In genomic region chr9:99040911-99041582, GRCh38 we compare ENCODE assay signal across 9 cellular contexts.
DNase-seq lines count a peak whose midpoint lies in the region; ATAC-seq and TF ChIP-seq lines count a peak whose summit lies in the region.
"Had no signal": no experiment of that assay in that cellular context is flagged by ENCODE, and none has a peak within 500 bp of the region (broad histone marks: within the 10 kb centered on the region; RNA-seq: fewer than 3 reads in every experiment).

No MANE protein-coding gene starts in this region.

- peak overlapping the region; percentile 88 for H2BK120ac ChIP-seq in trophoblast cell (ENCODE audit: insufficient read depth, low read length, poor library complexity)

- TF ChIP-seq POLR2A in erythroblast (IDR thresholded peaks at IDR 0.05; ENCODE audit: low read length) = no peak

- H3K9me3 ChIP-seq in NT2/D1 (ENCODE audit: insufficient read depth, low read length) (peaks cover 16% of the 10 kb centered on the region; the same call in 1 of the 2 replicates), trophoblast cell (ENCODE audit: insufficient read depth, low read depth, low read length) (no peaks in the 10 kb centered on the region)

- H3K23ac ChIP-seq in trophoblast cell (ENCODE audit: low read length) = no peak overlapping the region

- H3K14ac ChIP-seq in trophoblast cell (ENCODE audit: low read length) = peak overlapping the region; percentile 81

- peak overlapping the region; percentile 97 for H2BK12ac ChIP-seq in trophoblast cell (ENCODE audit: low read length)

- H3K4me2 ChIP-seq in trophoblast cell (ENCODE audit: low read length) = peak overlapping the region; percentile 3

- H2AK5ac ChIP-seq in trophoblast cell (ENCODE audit: low read length) = peak overlapping the region; percentile 96

- H3K4me1 ChIP-seq in NT2/D1 (ENCODE audit: insufficient read depth, insufficient read length) (peaks cover 6% of the 10 kb centered on the region), trophoblast cell (ENCODE audit: control insufficient read depth in 1 of 2, insufficient read depth in 2 of 2, low read length in 2 of 2) (peaks cover 10 to 20% of the 10 kb centered on the region in 2 experiments)

- DNase-seq in EL = peak; percentile 94
- peak; percentile 18 for DNase-seq in NT2/D1 (ENCODE audit: low read depth, low spot score)
- peak; percentile 31 for DNase-seq in epithelial cell of esophagus (ENCODE audit: low read depth)
- peak; percentile 46 to 75 for DNase-seq in trophoblast cell
- DNase-seq in iPS-NIHi11 (ENCODE audit: low spot score) = no peak
- DNase-seq in activated CD4-positive, alpha-beta T cell treated with anti-CD3 and anti-CD28 coated beads for 4 hours = no peak
- DNase-seq in erythroblast (lab: John Stamatoyannopoulos, UW) = no peak
- DNase-seq: SHP77 treated with DMSO at 0.1 percent for 48 hours had no signal

- peak overlapping the region; percentile 86 for H2BK5ac ChIP-seq in trophoblast cell (ENCODE audit: low read depth, low read length, poor library complexity)

- no peak for TF ChIP-seq CTCF in epithelial cell of esophagus (IDR thresholded peaks at IDR 0.05; ENCODE audit: insufficient read depth, low read depth, low read length, missing control alignments)

- peak overlapping the region; percentile 10 for H2AFZ ChIP-seq in trophoblast cell (ENCODE audit: insufficient read depth, low read length, poor library complexity)

- no peaks in the 10 kb centered on the region for H3K27me3 ChIP-seq in NT2/D1 (ENCODE audit: insufficient read depth, insufficient read length)
- no peaks in the 10 kb centered on the region for H3K27me3 ChIP-seq in trophoblast cell (ENCODE audit: insufficient read depth, low read length)

- H3K18ac ChIP-seq in trophoblast cell (ENCODE audit: low read length) = peak overlapping the region; percentile 89

- H3K79me2 ChIP-seq in trophoblast cell (ENCODE audit: control insufficient read depth, insufficient read depth, low read length, poor library complexity) = no peaks in the 10 kb centered on the region

- ATAC-seq in GM18517 (IDR thresholded peaks at IDR 0.05; ENCODE audit: unreplicated experiment) = no peak

- peak overlapping the region; percentile 61 for H3K27ac ChIP-seq in trophoblast cell (ENCODE audit: low read depth, low read length)

- peak overlapping the region; percentile 17 for H4K8ac ChIP-seq in trophoblast cell (ENCODE audit: low read depth, low read length)

- no peak overlapping the region for H4K12ac ChIP-seq in trophoblast cell (ENCODE audit: low read depth, low read length)

- WGBS in trophoblast cell (ENCODE audit: extremely low coverage, insufficient coverage, insufficient read length) = no CpG with 5 or more reads among the region's 3 CpGs

- H3K79me1 ChIP-seq in trophoblast cell (ENCODE audit: low read length) = peaks cover 17% of the 10 kb centered on the region

- H3K4ac ChIP-seq in trophoblast cell (ENCODE audit: low read depth, low read length) = no peak overlapping the region

- H3K36me3 ChIP-seq in NT2/D1 (ENCODE audit: insufficient read depth, insufficient read length, low read length) = no peaks in the 10 kb centered on the region
- no peaks in the 10 kb centered on the region for H3K36me3 ChIP-seq in trophoblast cell (ENCODE audit: control insufficient read depth in 1 of 2, insufficient read depth in 2 of 2, low read length in 2 of 2)

- H3K9ac ChIP-seq in NT2/D1 (ENCODE audit: insufficient read length, low read depth) (no peak overlapping the region), trophoblast cell (ENCODE audit: low read length) (no peak overlapping the region)

- H4K91ac ChIP-seq in trophoblast cell (ENCODE audit: low read depth, low read length) = peak overlapping the region; percentile 94

- H3K4me3 ChIP-seq in NT2/D1 (ENCODE audit: insufficient read length, low read depth) (no peak overlapping the region), epithelial cell of esophagus (ENCODE audit: low read length) (no peak overlapping the region), trophoblast cell (ENCODE audit: low read depth, low read length) (no peak overlapping the region)

Comparison
In these comparisons a context has a peak if more than half of its experiments do, and no peak if none do; other contexts are left out.
1. DNase-seq: peak in EL (single experiment), NT2/D1 (single experiment), epithelial cell of esophagus (single experiment) and trophoblast cell (2 of 2); none in iPS-NIHi11 (single experiment), activated CD4-positive, alpha-beta T cell treated with anti-CD3 and anti-CD28 coated beads for 4 hours (0 of 2) and erythroblast (0 of 2).